Comparison of ENCODE assay signal across 31 cellular contexts in genomic region chr20:46588532-46589509, GRCh38. TPM values are rescaled to one million over a fixed set of nuclear protein-coding genes. Genes with fewer than 3 reads are reported as not detected.
DNase-seq lines count a peak whose midpoint lies in the region; ATAC-seq, FAIRE-seq and TF ChIP-seq lines count a peak whose summit lies in the region.
"Had no signal": no experiment of that assay in that cellular context is flagged by ENCODE, and none has a peak within 500 bp of the region (broad histone marks: within the 10 kb centered on the region; RNA-seq: fewer than 3 reads in every experiment).

No MANE protein-coding gene starts in this region.

- H3K27me3 ChIP-seq in GM12878 (replicated peaks in 1 of 2; ENCODE audit: control insufficient read depth in 2 of 2, insufficient read depth in 2 of 2, low read length in 1 of 2), result no peaks in the 10 kb centered on the region
- H3K27me3 ChIP-seq: breast epithelium, neutrophil, sigmoid colon, SJSA1 had no signal

- no TSS peak for BruUV-seq in GM12878 (replicated peaks; lab: Mats Ljungman, UMichigan)

- TF ChIP-seq CTCF in GM12878 (IDR thresholded peaks at IDR 0.05 in 2 of 3, conservative IDR thresholded peaks at IDR 0.05 in 1 of 3; ENCODE audit: control insufficient read depth in 2 of 3, extremely low read depth in 1 of 3, insufficient read depth in 1 of 3, low read depth in 3 of 3, low read length in 3 of 3), result no peak

- H3K4me1 ChIP-seq in GM12878 (ENCODE audit: control insufficient read depth, insufficient read depth, low read length), result peaks cover 12% of the 10 kb centered on the region
- H3K4me1 ChIP-seq: breast epithelium, psoas muscle, sigmoid colon, SJSA1 had no signal

- no peak for TF ChIP-seq POLR2A in GM12878 (IDR thresholded peaks at IDR 0.05; ENCODE audit: low read depth, low read length)

- no peak overlapping the region for H3K9ac ChIP-seq in GM12878 (ENCODE audit: control insufficient read depth, insufficient read depth, low read length)

- peaks cover 9% of the 10 kb centered on the region for H3K4me1 Mint-ChIP-seq in activated CD4-positive, alpha-beta T cell treated with anti-CD3 and anti-CD28 coated beads, Interleukin-2, amount 10 ng/mL, durations not matched to agents 24 days and 14 days
- H3K4me1 Mint-ChIP-seq in stimulated activated effector memory CD8-positive, alpha-beta T cell treated with anti-CD3 and anti-CD28 coated beads, Interleukin-12 subunit alpha, Interleukin-12 subunit beta, amount 100 ng/mL, for 72 hours, result peaks cover 7% of the 10 kb centered on the region
- H3K4me1 Mint-ChIP-seq: CD14-positive monocyte had no signal

- H3K4me3 ChIP-seq in GM12878, result no peak overlapping the region
- H3K4me3 ChIP-seq: breast epithelium, psoas muscle, sigmoid colon, SJSA1 had no signal

- H3K4me3 Mint-ChIP-seq in activated CD4-positive, alpha-beta T cell treated with anti-CD3 and anti-CD28 coated beads, Interleukin-2, amount 10 ng/mL, durations not matched to agents 24 days and 14 days, result peak overlapping the region; percentile 11
- H3K4me3 Mint-ChIP-seq in stimulated activated effector memory CD8-positive, alpha-beta T cell treated with anti-CD3 and anti-CD28 coated beads, Interleukin-12 subunit alpha, Interleukin-12 subunit beta, amount 100 ng/mL, for 72 hours, result no peak overlapping the region
- H3K4me3 Mint-ChIP-seq: activated naive CD4-positive, alpha-beta T cell treated with anti-CD3 and anti-CD28 coated beads for 36 hours; activated T-cell treated with anti-CD3 and anti-CD28 coated beads, Interleukin-2, amount 50 U/mL, for 4 hours; CD14-positive monocyte had no signal

- H3K36me3 Mint-ChIP-seq in activated CD4-positive, alpha-beta T cell treated with anti-CD3 and anti-CD28 coated beads, Interleukin-2, amount 10 ng/mL, durations not matched to agents 24 days and 14 days (ENCODE audit: low read depth), result no peaks in the 10 kb centered on the region
- H3K36me3 Mint-ChIP-seq in stimulated activated effector memory CD8-positive, alpha-beta T cell treated with anti-CD3 and anti-CD28 coated beads, Interleukin-12 subunit alpha, Interleukin-12 subunit beta, amount 100 ng/mL, for 72 hours, result no peaks in the 10 kb centered on the region
- H3K36me3 Mint-ChIP-seq: CD14-positive monocyte had no signal

- no peaks in the 10 kb centered on the region for H3K79me2 ChIP-seq in GM12878 (ENCODE audit: control insufficient read depth, insufficient read depth, low read length)

- peak; percentile 67 for DNase-seq in activated CD4-positive, alpha-beta T cell treated with anti-CD3 and anti-CD28 coated beads, Interleukin-2, amount 10 ng/mL, durations not matched to agents 24 days and 14 days
- DNase-seq in activated CD4-positive, alpha-beta T cell treated with anti-CD3 and anti-CD28 coated beads, Interleukin-2, amount 50 U/mL, for 48 hours, result no peak
- DNase-seq in KG1 (lab: John Stamatoyannopoulos, UW) (peak; percentile 4), GM12878 (ENCODE audit: low read depth, low spot score) (no peak), NOMO-1 (lab: John Stamatoyannopoulos, UW; ENCODE audit: unreplicated experiment in 2 of 2) (no peak)
- no peak for DNase-seq in stimulated activated effector memory CD8-positive, alpha-beta T cell treated with anti-CD3 and anti-CD28 coated beads, Interleukin-12 subunit alpha, Interleukin-12 subunit beta, amount 100 ng/mL, for 72 hours (ENCODE audit: low spot score in 2 of 2)
- DNase-seq: 8988T; activated naive CD4-positive, alpha-beta T cell treated with anti-CD3 and anti-CD28 coated beads for 36 hours; activated T-cell treated with anti-CD3 and anti-CD28 coated beads, Interleukin-2, amount 50 U/mL, for 4 hours; amygdala; glutamatergic neuron; HCEC 1CT; left ventricle myocardium superior; NCI-H1092 treated with DMSO at 0.1 percent for 48 hours; NCI-H1930; NCI-H526 treated with DMSO at 0.1 percent for 48 hours; psoas muscle; sigmoid colon; stimulated activated naive CD4-positive, alpha-beta T cell treated with Interleukin-2 at 50 U/mL for 16 hours had no signal

- H3K9me3 Mint-ChIP-seq in activated CD4-positive, alpha-beta T cell treated with anti-CD3 and anti-CD28 coated beads, Interleukin-2, amount 10 ng/mL, durations not matched to agents 24 days and 14 days, result no peaks in the 10 kb centered on the region
- no peaks in the 10 kb centered on the region for H3K9me3 Mint-ChIP-seq in stimulated activated effector memory CD8-positive, alpha-beta T cell treated with anti-CD3 and anti-CD28 coated beads, Interleukin-12 subunit alpha, Interleukin-12 subunit beta, amount 100 ng/mL, for 72 hours
- H3K9me3 Mint-ChIP-seq: activated naive CD4-positive, alpha-beta T cell treated with anti-CD3 and anti-CD28 coated beads for 36 hours; activated T-cell treated with anti-CD3 and anti-CD28 coated beads, Interleukin-2, amount 50 U/mL, for 4 hours had no signal

- H3K36me3 ChIP-seq in GM12878 (ENCODE audit: control insufficient read depth in 2 of 2, insufficient read depth in 2 of 2, low read length in 1 of 2), result no peaks in the 10 kb centered on the region
- H3K36me3 ChIP-seq: breast epithelium, neutrophil, sigmoid colon, SJSA1 had no signal

- H3K27ac ChIP-seq in GM12878 (ENCODE audit: control insufficient read depth, insufficient read depth), result no peak overlapping the region
- H3K27ac ChIP-seq: breast epithelium, epithelial cell of prostate, neutrophil, psoas muscle, sigmoid colon, SJSA1 had no signal

- in situ Hi-C loops in GM12878 (cut with MboI), result no loop called here

- SMC1A ChIA-PET in GM12878 (lab: Charles Lee; ENCODE audit: uncharacterized antibody, unreplicated experiment), result interaction anchor here (1.0 to 4.1 kb wide), 3 partner anchors 9 to 38 kb away, joined by 3 to 19 read pairs (median 3); partner anchors contain the start of gene OCSTAMP

- TF ChIP-seq RAD21 in GM12878 (IDR thresholded peaks at IDR 0.05; ENCODE audit: insufficient read depth, low read depth, low read length), result no peak

- H3K9me3 ChIP-seq in GM12878 (replicated peaks; ENCODE audit: control insufficient read depth, insufficient read depth, low read length), result no peaks in the 10 kb centered on the region
- H3K9me3 ChIP-seq: breast epithelium, neutrophil, sigmoid colon, SJSA1 had no signal

- peaks cover 13% of the 10 kb centered on the region for H3K27me3 Mint-ChIP-seq in activated CD4-positive, alpha-beta T cell treated with anti-CD3 and anti-CD28 coated beads, Interleukin-2, amount 10 ng/mL, durations not matched to agents 24 days and 14 days

- POLR2A ChIA-PET in GM12878 (lab: Charles Lee), result interaction anchor here (0.5 to 1.0 kb wide), 4 partner anchors 37 to 755 kb away, joined by 3 to 5 read pairs (median 3); partner anchors contain the start of gene TP53RK

- H3K4me2 ChIP-seq in GM12878 (ENCODE audit: control insufficient read depth, insufficient read depth), result peak overlapping the region; percentile 30; the same call in 1 of the 2 replicates

- ATAC-seq in GM12878 (peak; percentile 67), GM19395 (IDR thresholded peaks at IDR 0.05; ENCODE audit: unreplicated experiment) (no peak), GM18873 (IDR thresholded peaks at IDR 0.05; ENCODE audit: low FRiP score, unreplicated experiment) (no peak)
- ATAC-seq in stimulated activated effector memory CD8-positive, alpha-beta T cell treated with anti-CD3 and anti-CD28 coated beads, Interleukin-12 subunit alpha, Interleukin-12 subunit beta, amount 100 ng/mL, for 72 hours, result peak; percentile 54
- ATAC-seq: activated T-cell treated with anti-CD3 and anti-CD28 coated beads, Interleukin-2, amount 50 U/mL, for 4 hours; left ventricle myocardium superior; psoas muscle had no signal

- H3K27ac Mint-ChIP-seq in activated CD4-positive, alpha-beta T cell treated with anti-CD3 and anti-CD28 coated beads, Interleukin-2, amount 10 ng/mL, durations not matched to agents 24 days and 14 days, result no peak overlapping the region
- no peak overlapping the region for H3K27ac Mint-ChIP-seq in stimulated activated effector memory CD8-positive, alpha-beta T cell treated with anti-CD3 and anti-CD28 coated beads, Interleukin-12 subunit alpha, Interleukin-12 subunit beta, amount 100 ng/mL, for 72 hours
- H3K27ac Mint-ChIP-seq: activated naive CD4-positive, alpha-beta T cell treated with anti-CD3 and anti-CD28 coated beads for 36 hours; CD14-positive monocyte had no signal

- RAD21 ChIA-PET in GM12878 (lab: Charles Lee; ENCODE audit: unreplicated experiment), result interaction anchor here (0.7 to 1.3 kb wide), 3 partner anchors 27 to 92 kb away, joined by 3 to 4 read pairs (median 4); no protein-coding TSS in a partner anchor

- TF ChIP-seq EP300 in GM12878 (IDR thresholded peaks at IDR 0.05; ENCODE audit: borderline replicate concordance in 1 of 2, control insufficient read depth in 1 of 2, low read depth in 2 of 2, low read length in 2 of 2), result no peak

- FAIRE-seq in GM12878 (lab: Jason Lieb, UNC), result no peak
- FAIRE-seq: D721Med, keratinocyte had no signal

- 43% methylated on average over 14 of the region's 14 CpGs for WGBS in GM12878 (ENCODE audit: insufficient coverage, insufficient replicate concordance, low lambda C conversion rate, missing lambda C conversion rate)

- intact Hi-C loops in activated CD4-positive, alpha-beta T cell treated with anti-CD3 and anti-CD28 coated beads, Interleukin-2, amount 10 ng/mL, durations not matched to agents 24 days and 14 days (cut with micrococcal nuclease), result no loop called here
- intact Hi-C loops in GM12878 (cut with micrococcal nuclease; ENCODE audit: unreplicated experiment), result no loop called here

- CTCF ChIA-PET in GM12878 (lab: Yijun Ruan, JAX), result interaction anchor here (1.1 to 2.6 kb wide), 7 partner anchors 16 to 92 kb away, joined by 3 to 7 read pairs (median 5); no protein-coding TSS in a partner anchor

- no peaks in the 10 kb centered on the region for H4K20me1 ChIP-seq in GM12878 (ENCODE audit: control insufficient read depth, insufficient read depth)

- H2AFZ ChIP-seq in GM12878 (ENCODE audit: control insufficient read depth, low read depth, low read length), result no peak overlapping the region; the same call in 1 of the 2 replicates

RNA-seq across cellular contexts. Expression of gene OCSTAMP, which starts 38.4 kb away (rescaled TPM):
- total RNA-seq in activated CD4-positive, alpha-beta T cell treated with anti-CD3 and anti-CD28 coated beads, Interleukin-2, amount 10 ng/mL, durations not matched to agents 24 days and 14 days, result 0.37 and 0.40 TPM in 2 replicates
- total RNA-seq in GM12878 (2013; cell fraction: nucleolus; rRNA removed), result 1.2 and 1.3 TPM in 2 replicates
- total RNA-seq in GM12878 (2014; rRNA removed) (0.11 and 0.45 TPM in 2 replicates), GM12878 (2014; rRNA removed; fragmentation: Illumina TruSeq; extraction: Trizol) (0.09 TPM in 1 of 2 replicates, not detected in the other), GM12878 (2021) (0.23 and 0.35 TPM in 2 replicates)
- polyA plus RNA-seq in GM12878 (2011; ENCODE audit: low read depth), result not detected
- polyA plus RNA-seq in GM12878 (2011; rRNA removed) (0.17 and 0.22 TPM in 2 replicates), GM12878 (2014; fragmentation: Illumina TruSeq; extraction: Trizol) (0.15 and 0.46 TPM in 2 replicates), GM12878 (2014; fragmentation: Nextera tagmentation; extraction: Ambion mirVana) (under 1 TPM in 1 of 2 experiments, not detected in 1; 0.09 TPM), GM12878 (2014; rRNA removed) (0.19 and 0.46 TPM in 2 replicates), GM12878 (2016; fragmentation: Nextera tagmentation; extraction: Ambion mirVana) (under 1 TPM; 0.14 to 0.23 TPM)
- polyA plus RNA-seq in GM12878 (2011; cell fraction: cytosol; rRNA removed), result 0.16 and 0.28 TPM in 2 replicates
- polyA plus RNA-seq in GM12878 (2011; cell fraction: nucleus; rRNA removed), result 0.19 and 0.22 TPM in 2 replicates
- 0.17 and 0.24 TPM in 2 replicates for polyA plus RNA-seq in GM12878 (2012)
- 0.15 and 0.22 TPM in 2 replicates for polyA minus RNA-seq in GM12878 (2011; rRNA and poly(A)+ RNA removed)
- polyA minus RNA-seq in GM12878 (2011; cell fraction: cytosol; rRNA and poly(A)+ RNA removed), result not detected in 2 replicates
- 0.12 and 0.29 TPM in 2 replicates for polyA minus RNA-seq in GM12878 (2011; cell fraction: nucleus; rRNA and poly(A)+ RNA removed)
- total RNA-seq: activated naive CD4-positive, alpha-beta T cell treated with anti-CD3 and anti-CD28 coated beads for 36 hours; Daoy; left ventricle myocardium superior; mesenteric fat pad; myocyte; psoas muscle; sigmoid colon; SJSA1 had no signal
- polyA plus RNA-seq: CD14-positive monocyte, keratinocyte, psoas muscle, sigmoid colon had no signal

Comparison
In these comparisons a context has a peak if more than half of its experiments do, and no peak if none do; other contexts are left out.
1. DNase-seq: peak in activated CD4-positive, alpha-beta T cell treated with anti-CD3 and anti-CD28 coated beads, Interleukin-2, amount 10 ng/mL, durations not matched to agents 24 days and 14 days (single experiment) and KG1 (single experiment); none in activated CD4-positive, alpha-beta T cell treated with anti-CD3 and anti-CD28 coated beads, Interleukin-2, amount 50 U/mL, for 48 hours (0 of 2), GM12878 (single experiment), stimulated activated effector memory CD8-positive, alpha-beta T cell treated with anti-CD3 and anti-CD28 coated beads, Interleukin-12 subunit alpha, Interleukin-12 subunit beta, amount 100 ng/mL, for 72 hours (0 of 2) and NOMO-1 (0 of 2).
2. ATAC-seq: peak in GM12878 (single experiment) and stimulated activated effector memory CD8-positive, alpha-beta T cell treated with anti-CD3 and anti-CD28 coated beads, Interleukin-12 subunit alpha, Interleukin-12 subunit beta, amount 100 ng/mL, for 72 hours (single experiment); none in GM19395 (single experiment) and GM18873 (single experiment).